Comparison of ENCODE assay signal across 9 cellular contexts in the genomic region with DNA sequence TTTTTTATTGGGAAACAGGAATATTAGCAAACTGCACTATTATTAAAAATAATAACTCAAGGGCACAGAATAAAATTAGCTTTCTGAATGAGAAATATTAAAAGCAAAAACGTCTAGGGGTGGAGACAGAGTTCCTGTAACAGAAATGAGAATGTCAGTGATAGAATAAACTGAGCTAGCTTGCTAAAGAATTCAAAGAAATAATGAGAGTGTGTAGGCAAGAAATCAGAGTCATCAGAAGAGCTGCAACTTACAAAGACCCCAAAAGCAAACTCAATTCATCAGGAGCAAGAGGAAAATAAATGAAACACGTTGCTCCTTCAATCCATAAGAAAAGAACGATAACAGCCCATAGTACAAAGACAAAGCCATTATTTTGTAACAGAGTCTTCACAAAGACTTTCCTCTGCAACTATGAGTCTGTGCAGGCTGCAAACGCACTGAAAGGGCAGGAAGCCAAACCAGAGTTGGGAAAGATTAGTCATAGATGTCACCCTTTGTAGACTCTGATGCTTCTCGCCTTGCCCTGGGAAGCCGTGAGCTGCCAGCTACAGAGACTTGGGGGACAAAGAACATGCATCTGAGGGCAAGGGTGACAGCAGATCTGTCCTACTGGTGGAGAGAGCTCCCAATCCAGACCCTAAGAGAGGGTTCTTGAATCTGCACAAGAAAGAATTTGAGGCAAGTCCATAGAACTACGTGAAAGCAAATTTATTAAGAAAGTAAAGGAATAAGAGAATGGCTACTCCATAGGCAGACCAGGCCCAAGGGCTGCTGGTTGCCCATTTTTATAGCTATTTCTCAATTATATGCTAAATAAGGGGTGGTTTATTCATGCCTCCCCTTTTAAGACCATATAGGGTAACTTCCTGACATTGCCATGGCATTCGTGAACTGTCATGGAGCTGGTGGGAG. TPM values are rescaled to one million over a fixed set of nuclear protein-coding genes. Genes with fewer than 3 reads are reported as not detected.
DNase-seq lines count a peak whose midpoint lies in the region; ATAC-seq and TF ChIP-seq lines count a peak whose summit lies in the region.
"Had no signal": no experiment of that assay in that cellular context is flagged by ENCODE, and none has a peak within 500 bp of the region (broad histone marks: within the 10 kb centered on the region; RNA-seq: fewer than 3 reads in every experiment).

No MANE protein-coding gene starts in this region.

- TF ChIP-seq CTCF in brain (conservative IDR thresholded peaks at IDR 0.05) = no peak
- TF ChIP-seq CTCF in left lung (IDR thresholded peaks at IDR 0.05) = no peak
- no peak for TF ChIP-seq CTCF in thyroid gland (IDR thresholded peaks at IDR 0.05)

- H3K27ac ChIP-seq in left lung (peak overlapping the region; percentile 2 to 76), thyroid gland (no peak overlapping the region)
- H3K27ac ChIP-seq: BLaER1 treated with 17β-estradiol and CSF1 and Interleukin-3, amounts not matched to agents 10 nM and 100 nM had no signal

- H3K27ac Mint-ChIP-seq in activated CD4-positive, alpha-beta T cell treated with anti-CD3 and anti-CD28 coated beads, Interleukin-2, amount 10 ng/mL, durations not matched to agents 24 days and 14 days = no peak overlapping the region
- peak overlapping the region; percentile 4 to 89 (median 77) for H3K27ac Mint-ChIP-seq in brain

- TF ChIP-seq POLR2A in thyroid gland (IDR thresholded peaks at IDR 0.05) = no peak

- H3K36me3 ChIP-seq in left lung (no peaks in the 10 kb centered on the region), thyroid gland (no peaks in the 10 kb centered on the region)
- H3K36me3 ChIP-seq: BLaER1 treated with 17β-estradiol and CSF1 and Interleukin-3, amounts not matched to agents 10 nM and 100 nM had no signal

- peak; percentile 52 for DNase-seq in activated CD4-positive, alpha-beta T cell treated with anti-CD3 and anti-CD28 coated beads for 48 hours
- DNase-seq in activated CD4-positive, alpha-beta T cell treated with anti-CD3 and anti-CD28 coated beads, Interleukin-2, amount 10 ng/mL, durations not matched to agents 24 days and 14 days = no peak
- peak in 1 of 2 donors; percentile 63 for DNase-seq in left lung
- DNase-seq in thyroid gland = peak; percentile 5 to 6
- no peak for DNase-seq in NCI-H1092 treated with DMSO at 0.1 percent for 48 hours (lab: John Stamatoyannopoulos, UW)
- no peak for DNase-seq in hippocampal formation (lab: John Stamatoyannopoulos, UW)

- no peaks in the 10 kb centered on the region for H3K27me3 ChIP-seq in left lung
- no peaks in the 10 kb centered on the region for H3K27me3 ChIP-seq in thyroid gland
- H3K27me3 ChIP-seq: BLaER1 treated with 17β-estradiol and CSF1 and Interleukin-3, amounts not matched to agents 10 nM and 100 nM had no signal

- intact Hi-C loops in activated CD4-positive, alpha-beta T cell treated with anti-CD3 and anti-CD28 coated beads, Interleukin-2, amount 10 ng/mL, durations not matched to agents 24 days and 14 days (cut with micrococcal nuclease) = no loop called here
- intact Hi-C loops in left lung (cut with DNase I) (no loop called here), thyroid gland (cut with DNase I) (no loop called here)

- no peak overlapping the region for H3K4me3 Mint-ChIP-seq in activated CD4-positive, alpha-beta T cell treated with anti-CD3 and anti-CD28 coated beads, Interleukin-2, amount 10 ng/mL, durations not matched to agents 24 days and 14 days
- peak overlapping the region in 2 of 5 experiments; percentile 26 to 31 for H3K4me3 Mint-ChIP-seq in brain

- H3K9me3 Mint-ChIP-seq in activated CD4-positive, alpha-beta T cell treated with anti-CD3 and anti-CD28 coated beads, Interleukin-2, amount 10 ng/mL, durations not matched to agents 24 days and 14 days = no peaks in the 10 kb centered on the region
- peaks cover 11 to 27% (median 23%) of the 10 kb centered on the region in 5 experiments for H3K9me3 Mint-ChIP-seq in brain

- H3K4me1 ChIP-seq in left lung = peaks cover 0 to 10% of the 10 kb centered on the region in 2 donors
- no peaks in the 10 kb centered on the region for H3K4me1 ChIP-seq in thyroid gland
- H3K4me1 ChIP-seq: BLaER1 treated with 17β-estradiol and CSF1 and Interleukin-3, amounts not matched to agents 10 nM and 100 nM had no signal

- 70 to 72% methylated on average over 8 of the region's 8 CpGs for WGBS in thyroid gland, 2 donors

- ATAC-seq in left lung (peak; percentile 82), HG03196 (IDR thresholded peaks at IDR 0.05; ENCODE audit: unreplicated experiment) (no peak)

- H3K4me1 Mint-ChIP-seq in activated CD4-positive, alpha-beta T cell treated with anti-CD3 and anti-CD28 coated beads, Interleukin-2, amount 10 ng/mL, durations not matched to agents 24 days and 14 days = no peaks in the 10 kb centered on the region
- peaks cover 35% of the 10 kb centered on the region for H3K4me1 Mint-ChIP-seq in brain

- no peak overlapping the region for H3K4me3 ChIP-seq in left lung
- H3K4me3 ChIP-seq in thyroid gland (replicated peaks in 1 of 3) = no peak overlapping the region
- H3K4me3 ChIP-seq: BLaER1 treated with 17β-estradiol and CSF1 and Interleukin-3, amounts not matched to agents 10 nM and 100 nM had no signal

- H3K9me3 ChIP-seq in left lung (peaks cover 0 to 18% of the 10 kb centered on the region in 2 donors), thyroid gland (no peaks in the 10 kb centered on the region)

- no peaks in the 10 kb centered on the region for H3K36me3 Mint-ChIP-seq in activated CD4-positive, alpha-beta T cell treated with anti-CD3 and anti-CD28 coated beads, Interleukin-2, amount 10 ng/mL, durations not matched to agents 24 days and 14 days (ENCODE audit: low read depth)
- H3K36me3 Mint-ChIP-seq in brain = peaks cover 31% of the 10 kb centered on the region

- H3K27me3 Mint-ChIP-seq in activated CD4-positive, alpha-beta T cell treated with anti-CD3 and anti-CD28 coated beads, Interleukin-2, amount 10 ng/mL, durations not matched to agents 24 days and 14 days = peaks cover 10% of the 10 kb centered on the region
- H3K27me3 Mint-ChIP-seq in brain = no peaks in the 10 kb centered on the region

RNA-seq across cellular contexts. Expression of a gene that starts 40.8 kb away (rescaled TPM):
- not detected in 2 replicates for total RNA-seq in activated CD4-positive, alpha-beta T cell treated with anti-CD3 and anti-CD28 coated beads, Interleukin-2, amount 10 ng/mL, durations not matched to agents 24 days and 14 days
- polyA plus RNA-seq in brain (ENCODE audit: insufficient read depth, low read depth, low replicate concordance) = 6.6 TPM
- total RNA-seq in left lung = 10 to 100 TPM; 12.7 to 19.2 TPM
- 1 to 10 TPM in 3 of 4 donors, under 1 TPM in 1; 0.40 to 5.9 (median 1.2) TPM for total RNA-seq in thyroid gland

Comparison
In these comparisons a context has a peak if more than half of its experiments do, and no peak if none do; other contexts are left out.
1. DNase-seq: peak in activated CD4-positive, alpha-beta T cell treated with anti-CD3 and anti-CD28 coated beads for 48 hours (single experiment) and thyroid gland (2 of 2); none in activated CD4-positive, alpha-beta T cell treated with anti-CD3 and anti-CD28 coated beads, Interleukin-2, amount 10 ng/mL, durations not matched to agents 24 days and 14 days (single experiment), NCI-H1092 treated with DMSO at 0.1 percent for 48 hours (single experiment) and hippocampal formation (0 of 2).
2. H3K27ac ChIP-seq: peak in left lung (2 of 2); none in thyroid gland (0 of 3).